In the genomic region with DNA sequence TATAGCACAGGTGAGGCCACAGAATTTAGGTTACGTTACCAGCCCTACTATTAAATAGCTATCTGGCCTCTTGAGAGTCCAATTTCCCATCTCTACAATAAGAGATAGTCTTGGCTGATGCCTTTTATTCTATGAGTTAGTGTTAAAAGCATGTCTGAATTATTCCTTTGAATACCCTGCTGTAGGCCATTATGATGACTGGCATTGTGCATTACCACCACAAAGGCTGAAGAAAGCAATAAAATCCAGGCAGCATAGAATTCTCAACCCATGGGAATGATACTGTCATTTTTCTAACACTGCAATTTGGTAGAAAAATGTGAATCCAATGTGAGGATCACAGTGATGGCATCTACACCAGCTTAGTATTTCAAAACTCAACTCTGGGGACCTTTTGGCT, we compare ENCODE assay signal across 32 cellular contexts. TPM values are rescaled to one million over a fixed set of nuclear protein-coding genes. Genes with fewer than 3 reads are reported as not detected.
"Had no signal": no experiment of that assay in that cellular context is flagged by ENCODE, and none has a peak within 500 bp of the region (broad histone marks: within the 10 kb centered on the region; RNA-seq: fewer than 3 reads in every experiment).

No MANE protein-coding gene starts in this region.

- H3K27ac ChIP-seq: KMS-11, Peyer's patch, SJSA1 had no signal

- H3K9me2 ChIP-seq: SK-N-SH had no signal

- H3K4me3 ChIP-seq: Peyer's patch, SJSA1 had no signal

- H3K36me3 ChIP-seq: Peyer's patch, SJSA1 had no signal

- DNase-seq: Karpas-422, MM.1S, MV-4-11, NCI-H1092, NCI-H1105, NCI-H1417 treated with DMSO at 0.1 percent for 48 hours, NCI-H1436 treated with DMSO at 0.1 percent for 48 hours, NCI-H1694 treated with DMSO at 0.1 percent for 48 hours, NCI-H187 treated with DMSO at 0.1 percent for 48 hours, NCI-H2029, NCI-H2081, NCI-H2171 treated with DMSO at 0.1 percent for 48 hours, NCI-H345, NCI-H446, NCI-H510A treated with DMSO at 0.1 percent for 48 hours, NCI-H524 treated with DMSO at 0.1 percent for 48 hours, NCI-H526 treated with DMSO at 0.1 percent for 48 hours, NCI-H774, OCI-M1, PC-3, Peyer's patch, Right ventricle myocardium superior, RPMI8226, SHP77 treated with DMSO at 0.1 percent for 48 hours, SK-N-SH, SW 1271, T-helper 1 cell had no signal

- H3K27me3 ChIP-seq: Peyer's patch, SJSA1 had no signal

- H3K4me2 ChIP-seq: KMS-11, SK-N-SH had no signal

- H3K9me3 ChIP-seq: Peyer's patch, SJSA1, SK-N-SH had no signal

- H3K9ac ChIP-seq: KMS-11, SK-N-SH had no signal

- ATAC-seq: PC-3 had no signal

RNA-seq across cellular contexts. Expression of gene OTC, which starts 51.4 kb away (rescaled TPM):
- total RNA-seq: LHCN-M2, MCF 10A, NCI-H460, PC-3, Right ventricle myocardium superior, SJSA1 had no signal
- polyA plus RNA-seq: SK-N-SH had no signal
